Comparison of ENCODE assay signal across 8 cellular contexts in the genomic region with DNA sequence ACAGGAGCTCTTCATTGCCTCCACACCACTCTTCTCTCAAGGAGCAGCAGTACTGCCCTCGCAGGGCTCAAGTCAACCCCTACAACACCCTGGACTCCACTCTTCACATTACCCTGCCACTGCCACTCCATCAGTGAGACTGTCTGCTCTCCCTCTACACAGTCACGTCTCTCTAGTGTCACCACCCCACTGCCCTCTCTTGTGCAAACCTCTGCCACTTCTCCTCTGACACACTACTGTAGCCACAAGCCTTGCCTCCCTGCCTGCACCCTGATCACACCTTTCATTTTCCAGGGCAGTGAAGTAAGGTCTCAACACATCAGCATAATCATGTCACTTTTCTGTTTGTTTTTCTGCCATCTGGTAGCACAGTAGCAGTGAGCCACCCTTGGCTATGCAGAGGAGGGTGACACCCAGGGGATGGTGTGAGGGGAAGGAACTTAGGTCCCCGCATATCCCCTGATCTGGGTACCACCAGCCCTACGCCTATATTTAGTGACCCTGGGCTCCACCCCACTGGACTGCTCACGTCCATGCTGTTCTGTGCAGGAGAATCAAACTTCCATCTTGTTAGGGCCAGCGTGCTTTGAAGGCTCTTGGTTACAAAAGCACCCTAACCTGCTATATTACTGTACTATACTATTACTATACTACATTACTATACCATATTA. TPM values are rescaled to one million over a fixed set of nuclear protein-coding genes. Genes with fewer than 3 reads are reported as not detected.
DNase-seq lines count a peak whose midpoint lies in the region; ATAC-seq and TF ChIP-seq lines count a peak whose summit lies in the region.

No MANE protein-coding gene starts in this region.

- DNase-seq in Caco-2 (no peak), NAMALWA (ENCODE audit: low spot score) (peak; percentile 7), colonic mucosa (no peak), osteoblast (ENCODE audit: insufficient read length, low spot score, missing footprints) (no peak), GM10266 (ENCODE audit: extremely low spot score) (no peak), dedifferentiated amniotic fluid mesenchymal stem cell (ENCODE audit: extremely low spot score) (no peak), C1 segment of cervical spinal cord (lab: John Stamatoyannopoulos, UW) (no peak)

- no TSS peak for BruUV-seq in Caco-2 (replicated peaks; lab: Mats Ljungman, UMichigan)

- peaks cover 5% of the 10 kb centered on the region for H3K4me1 ChIP-seq in Caco-2
- peaks cover 11% of the 10 kb centered on the region for H3K4me1 ChIP-seq in colonic mucosa
- peaks cover 15% of the 10 kb centered on the region for H3K4me1 ChIP-seq in osteoblast (ENCODE audit: insufficient read depth, low read length)

- H3K4me3 Mint-ChIP-seq in Caco-2 (ENCODE audit: unreplicated experiment) = peak overlapping the region; percentile 91

- H3K4me3 ChIP-seq in Caco-2 (ENCODE audit: low read depth, low read length) (no peak overlapping the region; the same call in 1 of the 2 replicates), colonic mucosa (peak overlapping the region; percentile 67), osteoblast (ENCODE audit: insufficient read depth, low read length) (peak overlapping the region; percentile 78)

- peak overlapping the region; percentile 91 for H3K27ac Mint-ChIP-seq in Caco-2 (ENCODE audit: unreplicated experiment)

- no peaks in the 10 kb centered on the region for H3K27me3 ChIP-seq in Caco-2 (replicated peaks; ENCODE audit: control insufficient read depth, insufficient read depth, low read length)
- no peaks in the 10 kb centered on the region for H3K27me3 ChIP-seq in colonic mucosa
- no peaks in the 10 kb centered on the region for H3K27me3 ChIP-seq in osteoblast (ENCODE audit: insufficient read depth, low read length)

- no peak for ATAC-seq in GM21717 (IDR thresholded peaks at IDR 0.05; ENCODE audit: unreplicated experiment)

- H3K36me3 ChIP-seq in Caco-2 (ENCODE audit: control insufficient read depth, insufficient read depth, low read length) (no peaks in the 10 kb centered on the region), colonic mucosa (no peaks in the 10 kb centered on the region), osteoblast (ENCODE audit: insufficient read depth, low read length) (no peaks in the 10 kb centered on the region)

- intact Hi-C loops in Caco-2 (cut with micrococcal nuclease; ENCODE audit: unreplicated experiment) (no loop called here), colonic mucosa (cut with DNase I) (no loop called here)

- H2AFZ ChIP-seq in osteoblast (ENCODE audit: low read length) = no peak overlapping the region

- CTCF ChIA-PET in Caco-2 (lab: Charles Lee) = interaction anchor here (0.6 to 2.9 kb wide), 8 partner anchors 11 to 1077 kb away, joined by 3 to 33 read pairs (median 6); partner anchors contain the start of gene GLRX3

- H3K36me3 Mint-ChIP-seq in Caco-2 (ENCODE audit: insufficient read depth, unreplicated experiment) = peaks cover 19% of the 10 kb centered on the region

- peak overlapping the region; percentile 98 for H3K4me2 ChIP-seq in osteoblast (ENCODE audit: insufficient read depth, low read length)

- H4K20me1 ChIP-seq in osteoblast (ENCODE audit: insufficient read depth, low read length) = no peaks in the 10 kb centered on the region

- POLR2A ChIA-PET in Caco-2 (lab: Charles Lee) = interaction anchor here (0.6 to 3.1 kb wide), 3 partner anchors 19 to 1055 kb away, joined by 9 to 66 read pairs (median 15); partner anchors contain the start of gene GLRX3

- H3K9me3 ChIP-seq in Caco-2 (0 out of 2 replicates have a peak, but pooled peaks cover 3% of the 10 kb centered on the region), colonic mucosa (no peaks in the 10 kb centered on the region), osteoblast (ENCODE audit: low read depth, low read length) (no peaks in the 10 kb centered on the region)

- no peaks in the 10 kb centered on the region for H3K27me3 Mint-ChIP-seq in Caco-2 (ENCODE audit: insufficient read depth, unreplicated experiment)

- H3K27ac ChIP-seq in colonic mucosa (no peak overlapping the region), osteoblast (ENCODE audit: low read depth, low read length) (peak overlapping the region; percentile 84)

- no peaks in the 10 kb centered on the region for H3K9me3 Mint-ChIP-seq in Caco-2 (ENCODE audit: unreplicated experiment)

- TF ChIP-seq CTCF in Caco-2 (IDR thresholded peaks at IDR 0.05; ENCODE audit: insufficient read depth in 1 of 2, low read depth in 1 of 2, low read length in 1 of 2, severe bottlenecking in 1 of 2, unreplicated experiment in 1 of 2) = no peak
- no peak for TF ChIP-seq CTCF in colonic mucosa (IDR thresholded peaks at IDR 0.05)
- TF ChIP-seq CTCF in osteoblast (IDR thresholded peaks at IDR 0.05; ENCODE audit: extremely low read depth, low read depth, low read length) = no peak
- TF ChIP-seq CTCF in GM10266 (IDR thresholded peaks at IDR 0.05; ENCODE audit: control insufficient read depth, insufficient read depth, low read depth, missing control alignments) = no peak

- peaks cover 7% of the 10 kb centered on the region for H3K4me1 Mint-ChIP-seq in Caco-2 (ENCODE audit: low read depth, unreplicated experiment)

- no peak overlapping the region for H3K9ac ChIP-seq in colonic mucosa (ENCODE audit: low read depth in 2 of 2, low read length in 2 of 2)

- H3K79me2 ChIP-seq in osteoblast (ENCODE audit: insufficient read depth, low read length) = peaks cover 6% of the 10 kb centered on the region

RNA-seq across cellular contexts. Expression of gene C10orf143, which starts 1.6 kb away (rescaled TPM):
- total RNA-seq in Caco-2 (2022) (0.54 TPM in 1 of 2 replicates, not detected in the other), colonic mucosa (1 to 10 TPM; 1.9 to 3.1 TPM), osteoblast (1.2 and 2.5 TPM in 2 replicates)

RNA-seq across cellular contexts. Expression of gene GLRX3, which starts 27.1 kb away (rescaled TPM):
- total RNA-seq in Caco-2 (2022) (191 and 195 TPM in 2 replicates), colonic mucosa (10 to 100 TPM; 50.0 to 86.5 TPM), osteoblast (70.1 and 74.9 TPM in 2 replicates)
